8 cellular contexts compared by ENCODE assay signal in the genomic region with DNA sequence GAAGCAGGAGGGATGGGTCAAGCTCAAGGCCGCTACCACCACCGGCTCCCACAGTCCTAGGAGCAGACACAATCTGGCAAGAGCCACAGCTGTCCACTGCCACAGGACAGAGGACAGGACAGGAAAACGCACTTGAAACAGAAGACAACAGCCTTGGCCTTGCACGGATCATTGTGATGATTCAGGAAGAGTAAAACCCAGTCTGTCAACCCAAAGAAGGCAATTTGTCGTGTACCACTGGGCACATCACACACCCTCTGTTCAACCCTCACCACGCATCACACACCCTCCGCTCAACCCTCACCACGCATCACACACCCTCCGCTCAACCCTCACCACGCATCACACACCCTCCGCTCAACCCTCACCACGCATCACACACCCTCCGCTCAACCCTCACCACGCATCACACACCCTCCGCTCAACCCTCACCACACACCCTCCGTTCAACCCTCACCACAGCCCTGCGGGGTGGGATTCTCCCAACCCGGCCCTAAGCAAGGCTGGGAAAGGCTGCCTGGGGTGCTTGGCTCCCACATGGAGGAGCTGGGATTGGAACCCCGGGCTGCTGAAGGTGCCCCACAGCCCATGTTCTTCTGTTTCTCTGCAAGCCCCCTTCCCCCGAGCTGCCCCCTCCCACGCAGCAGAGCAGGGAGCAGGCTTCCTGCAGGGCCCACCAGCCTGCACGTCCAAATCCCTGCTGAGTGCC. TPM values are rescaled to one million over a fixed set of nuclear protein-coding genes. Genes with fewer than 3 reads are reported as not detected.
DNase-seq lines count a peak whose midpoint lies in the region; ATAC-seq and TF ChIP-seq lines count a peak whose summit lies in the region.
"Had no signal": no experiment of that assay in that cellular context is flagged by ENCODE, and none has a peak within 500 bp of the region (broad histone marks: within the 10 kb centered on the region; RNA-seq: fewer than 3 reads in every experiment).

No MANE protein-coding gene starts in this region.

- peak overlapping the region; percentile 91 for H3K27ac Mint-ChIP-seq in activated T-cell treated with anti-CD3 and anti-CD28 coated beads, Interleukin-2, amount 50 U/mL, for 24 hours

- 85% methylated on average over 18 of the region's 22 CpGs for WGBS in esophagus muscularis mucosa
- WGBS in thyroid gland, 2 donors: 84 to 88% methylated on average over 16 to 22 of the region's 22 CpGs

- H3K4me3 ChIP-seq in esophagus muscularis mucosa (peak overlapping the region in 1 of 4 donors; percentile 11), thyroid gland (replicated peaks in 1 of 3) (no peak overlapping the region)

- H3K27ac ChIP-seq in esophagus muscularis mucosa (replicated peaks in 1 of 4) (peak overlapping the region; percentile 93 to 98 (median 94)), thyroid gland (peak overlapping the region; percentile 5 to 64 (median 43))

- peak overlapping the region; percentile 60 for H3K4me3 Mint-ChIP-seq in activated T-cell treated with anti-CD3 and anti-CD28 coated beads, Interleukin-2, amount 50 U/mL, for 24 hours
- no peak overlapping the region for H3K4me3 Mint-ChIP-seq in activated T-cell treated with anti-CD3 and anti-CD28 coated beads, Interleukin-2, amount 50 U/mL, for 4 hours

- TF ChIP-seq CTCF in esophagus muscularis mucosa (IDR thresholded peaks at IDR 0.05) (no peak), thyroid gland (IDR thresholded peaks at IDR 0.05) (no peak)

- no peaks in the 10 kb centered on the region for H3K9me3 Mint-ChIP-seq in activated T-cell treated with anti-CD3 and anti-CD28 coated beads, Interleukin-2, amount 50 U/mL, for 24 hours
- no peaks in the 10 kb centered on the region for H3K9me3 Mint-ChIP-seq in activated T-cell treated with anti-CD3 and anti-CD28 coated beads, Interleukin-2, amount 50 U/mL, for 4 hours

- no peaks in the 10 kb centered on the region for H3K9me3 ChIP-seq in esophagus muscularis mucosa
- no peaks in the 10 kb centered on the region for H3K9me3 ChIP-seq in thyroid gland

- DNase-seq in activated T-cell treated with anti-CD3 and anti-CD28 coated beads, Interleukin-2, amount 50 U/mL, for 24 hours: no peak
- no peak for DNase-seq in activated T-cell treated with anti-CD3 and anti-CD28 coated beads, Interleukin-2, amount 50 U/mL, for 4 hours
- DNase-seq in esophagus muscularis mucosa (ENCODE audit: extremely low spot score) (no peak), thyroid gland (no peak), OCI-M1 (lab: John Stamatoyannopoulos, UW) (no peak)
- DNase-seq: activated T-cell treated with anti-CD3 and anti-CD28 coated beads for 4 hours, NCI-H2081 had no signal

- H3K36me3 Mint-ChIP-seq in activated T-cell treated with anti-CD3 and anti-CD28 coated beads, Interleukin-2, amount 50 U/mL, for 24 hours (ENCODE audit: low read depth): peaks cover 84% of the 10 kb centered on the region
- H3K36me3 Mint-ChIP-seq in activated T-cell treated with anti-CD3 and anti-CD28 coated beads, Interleukin-2, amount 50 U/mL, for 4 hours (ENCODE audit: insufficient read depth): peaks cover 24% of the 10 kb centered on the region

- H3K36me3 ChIP-seq in esophagus muscularis mucosa: peaks cover 27 to 57% (median 54%) of the 10 kb centered on the region in 4 donors
- H3K36me3 ChIP-seq in thyroid gland: peaks cover 18 to 30% of the 10 kb centered on the region in 2 donors

- peaks cover 90 to 100% (median 99%) of the 10 kb centered on the region in 4 donors for H3K4me1 ChIP-seq in esophagus muscularis mucosa
- H3K4me1 ChIP-seq in thyroid gland: peaks cover 4 to 36% of the 10 kb centered on the region in 2 donors

- TF ChIP-seq POLR2A in esophagus muscularis mucosa (IDR thresholded peaks at IDR 0.05; ENCODE audit: low read depth): no peak
- TF ChIP-seq POLR2A in thyroid gland (IDR thresholded peaks at IDR 0.05): no peak

- TF ChIP-seq EP300 in esophagus muscularis mucosa (IDR thresholded peaks at IDR 0.05): no peak

- ATAC-seq in activated T-cell treated with anti-CD3 and anti-CD28 coated beads, Interleukin-2, amount 50 U/mL, for 4 hours: no peak
- no peak for ATAC-seq in HG03571 (IDR thresholded peaks at IDR 0.05; ENCODE audit: unreplicated experiment)

- peaks cover 93% of the 10 kb centered on the region for H3K4me1 Mint-ChIP-seq in activated T-cell treated with anti-CD3 and anti-CD28 coated beads, Interleukin-2, amount 50 U/mL, for 24 hours (ENCODE audit: low read depth)
- H3K4me1 Mint-ChIP-seq in activated T-cell treated with anti-CD3 and anti-CD28 coated beads, Interleukin-2, amount 50 U/mL, for 4 hours (ENCODE audit: low read depth): peaks cover 94% of the 10 kb centered on the region

- intact Hi-C loops in esophagus muscularis mucosa (cut with DNase I): no loop called here
- intact Hi-C loops in thyroid gland (cut with DNase I): no loop called here

- no peaks in the 10 kb centered on the region for H3K27me3 Mint-ChIP-seq in activated T-cell treated with anti-CD3 and anti-CD28 coated beads, Interleukin-2, amount 50 U/mL, for 24 hours
- H3K27me3 Mint-ChIP-seq in activated T-cell treated with anti-CD3 and anti-CD28 coated beads, Interleukin-2, amount 50 U/mL, for 4 hours (ENCODE audit: low read depth): no peaks in the 10 kb centered on the region

- H3K27me3 ChIP-seq in esophagus muscularis mucosa (no peaks in the 10 kb centered on the region), thyroid gland (no peaks in the 10 kb centered on the region)

RNA-seq across cellular contexts. Expression of a gene that starts 11.3 kb away (rescaled TPM):
- total RNA-seq in activated T-cell treated with anti-CD3 and anti-CD28 coated beads, Interleukin-2, amount 50 U/mL, for 4 hours: under 1 TPM; 0.13 to 0.33 (median 0.18) TPM
- total RNA-seq in esophagus muscularis mucosa: under 1 TPM in 3 of 4 donors, not detected in 1; 0.33 to 0.46 (median 0.39) TPM
- total RNA-seq in thyroid gland: 10 to 100 TPM in 2 of 4 donors, 1 to 10 TPM in 2; 7.8 to 13.9 (median 10.2) TPM

RNA-seq across cellular contexts. Expression of a gene that starts 22.7 kb away (rescaled TPM):
- total RNA-seq in activated T-cell treated with anti-CD3 and anti-CD28 coated beads, Interleukin-2, amount 50 U/mL, for 4 hours: 100 to 1,000 TPM in 2 of 3 donors, 10 to 100 TPM in 1; 86.3 to 121 (median 108) TPM
- total RNA-seq in esophagus muscularis mucosa (100 to 1,000 TPM in 2 of 4 donors, 10 to 100 TPM in 2; 57.0 to 193 (median 104) TPM), thyroid gland (10 to 100 TPM; 53.5 to 90.7 (median 67.4) TPM)

RNA-seq across cellular contexts. Expression of a gene that starts 45.4 kb away (rescaled TPM):
- total RNA-seq in activated T-cell treated with anti-CD3 and anti-CD28 coated beads, Interleukin-2, amount 50 U/mL, for 4 hours: 10 to 100 TPM; 50.7 to 61.2 (median 53.6) TPM
- total RNA-seq in esophagus muscularis mucosa: 10 to 100 TPM; 10.4 to 18.7 (median 11.5) TPM
- total RNA-seq in thyroid gland: 10 to 100 TPM; 23.5 to 31.5 (median 25.1) TPM

RNA-seq across cellular contexts. Expression of a gene that starts 52.7 kb away (rescaled TPM):
- 10 to 100 TPM; 42.2 to 51.5 (median 43.7) TPM for total RNA-seq in activated T-cell treated with anti-CD3 and anti-CD28 coated beads, Interleukin-2, amount 50 U/mL, for 4 hours
- total RNA-seq in esophagus muscularis mucosa (10 to 100 TPM; 11.1 to 25.0 (median 17.1) TPM), thyroid gland (10 to 100 TPM; 35.5 to 77.8 (median 37.5) TPM)

Comparison
In these comparisons a context has a peak if more than half of its experiments do, and no peak if none do; other contexts are left out.
1. RNA of a gene that starts 11.3 kb away (total RNA-seq): 7.8 to 13.9 TPM in thyroid gland; 0.33 to 0.46 TPM in esophagus muscularis mucosa and 0.13 to 0.33 TPM in activated T-cell treated with anti-CD3 and anti-CD28 coated beads, Interleukin-2, amount 50 U/mL, for 4 hours; every median in the first group is over 4 times any median in the second.